9 cellular contexts compared by ENCODE assay signal in genomic region chr6:39280247-39280731, GRCh38. TPM values are rescaled to one million over a fixed set of nuclear protein-coding genes. Genes with fewer than 3 reads are reported as not detected.
A peak's percentile ranks its signal among the peaks of the same experiment; 100 is the strongest.
DNase-seq lines count a peak whose midpoint lies in the region; ATAC-seq and TF ChIP-seq lines count a peak whose summit lies in the region.
"Had no signal": no experiment of that assay in that cellular context is flagged by ENCODE, and none has a peak within 500 bp of the region (broad histone marks: within the 10 kb centered on the region; RNA-seq: fewer than 3 reads in every experiment).

No MANE protein-coding gene starts in this region.

- no peak overlapping the region for H3K27ac Mint-ChIP-seq in GM23338

- H3K9me3 Mint-ChIP-seq in GM23338: no peaks in the 10 kb centered on the region

- H3K27me3 ChIP-seq in GM23338 (ENCODE audit: insufficient read depth) (no peaks in the 10 kb centered on the region), foreskin keratinocyte (peaks cover 34% of the 10 kb centered on the region), stomach (peaks cover 0 to 20% (median 0%) of the 10 kb centered on the region in 3 donors)
- H3K27me3 ChIP-seq: gastrocnemius medialis had no signal

- peaks cover 6% of the 10 kb centered on the region for H3K9me2 ChIP-seq in GM23338 (ENCODE audit: insufficient read depth)

- no peaks in the 10 kb centered on the region for H3K36me3 ChIP-seq in GM23338 (ENCODE audit: insufficient read depth)
- H3K36me3 ChIP-seq in stomach: no peaks in the 10 kb centered on the region
- H3K36me3 ChIP-seq: gastrocnemius medialis had no signal

- H3K27me3 Mint-ChIP-seq in GM23338 (ENCODE audit: insufficient read depth, low read depth, poor library complexity): peaks cover 10% of the 10 kb centered on the region

- H3K4me1 ChIP-seq in GM23338 (ENCODE audit: insufficient read depth): no peaks in the 10 kb centered on the region
- H3K4me1 ChIP-seq in foreskin keratinocyte: no peaks in the 10 kb centered on the region
- peaks cover 0 to 14% (median 12%) of the 10 kb centered on the region in 4 donors for H3K4me1 ChIP-seq in stomach
- H3K4me1 ChIP-seq: gastrocnemius medialis had no signal

- H3F3A ChIP-seq in GM23338 (replicated peaks; ENCODE audit: low read depth): no peaks in the 10 kb centered on the region

- intact Hi-C loops in stomach (cut with DNase I; ENCODE audit: low total_unique reads): no loop called here

- no peaks in the 10 kb centered on the region for H3K9me3 ChIP-seq in stomach
- H3K9me3 ChIP-seq: gastrocnemius medialis had no signal

- H2AFZ ChIP-seq in GM23338: no peak overlapping the region

- H3K36me3 Mint-ChIP-seq in GM23338 (ENCODE audit: low read depth): no peaks in the 10 kb centered on the region

- no peaks in the 10 kb centered on the region for H4K20me1 ChIP-seq in GM23338 (replicated peaks; ENCODE audit: insufficient read depth)

- no peak overlapping the region for H3K4me2 ChIP-seq in GM23338

- WGBS in stomach, 5 donors: 24 to 36% (median 32%) methylated on average over 8 of the region's 8 CpGs

- peak; percentile 44 for ATAC-seq in GM23338
- peak; percentile 88 for ATAC-seq in foreskin keratinocyte
- no peak for ATAC-seq in GM19023 (IDR thresholded peaks at IDR 0.05; ENCODE audit: unreplicated experiment)

- TF ChIP-seq CTCF in GM23338 (conservative IDR thresholded peaks at IDR 0.05; ENCODE audit: low read depth in 2 of 2) (no peak), foreskin keratinocyte (conservative IDR thresholded peaks at IDR 0.05) (no peak), stomach (IDR thresholded peaks at IDR 0.05) (no peak)

- no peak for TF ChIP-seq EP300 in stomach (IDR thresholded peaks at IDR 0.05)

- peaks cover 10% of the 10 kb centered on the region for H3K4me1 Mint-ChIP-seq in GM23338

- no peak overlapping the region for H3K27ac ChIP-seq in GM23338 (ENCODE audit: low read depth)
- H3K27ac ChIP-seq in foreskin keratinocyte: no peak overlapping the region
- H3K27ac ChIP-seq in stomach: peak overlapping the region; percentile 61 to 84 (median 69)
- H3K27ac ChIP-seq: gastrocnemius medialis had no signal

- DNase-seq in GM23338 (ENCODE audit: low spot score) (no peak), RKO (ENCODE audit: low spot score) (peak; percentile 76), foreskin keratinocyte (peak; percentile 32 to 55), stomach (peak; percentile 60), amniotic stem cell (lab: John Stamatoyannopoulos, UW) (no peak), NCI-H69 (lab: John Stamatoyannopoulos, UW) (no peak)
- DNase-seq: GF-D8 had no signal

- no peak overlapping the region for H3K4me3 Mint-ChIP-seq in GM23338

- no peaks in the 10 kb centered on the region for H3K79me2 ChIP-seq in GM23338 (replicated peaks; ENCODE audit: insufficient read depth)

- no peak overlapping the region for H3K4me3 ChIP-seq in GM23338
- H3K4me3 ChIP-seq in stomach: no peak overlapping the region
- H3K4me3 ChIP-seq: gastrocnemius medialis had no signal

- no peak for TF ChIP-seq POLR2A in stomach (IDR thresholded peaks at IDR 0.05)

TF ChIP-seq in GM23338, 12 proteins besides CTCF, POLR2A, EP300 and RAD21 (continues in another document):
- no peak for TF ChIP-seq EZH2 (IDR thresholded peaks at IDR 0.05; ENCODE audit: low read depth, unreplicated experiment)
- no peak for TF ChIP-seq ETS1 (IDR thresholded peaks at IDR 0.05)
- TF ChIP-seq ZNF331 (CRISPR knock-in tag; IDR thresholded peaks at IDR 0.05; ENCODE audit: low read depth): no peak
- no peak for TF ChIP-seq ZNF114 (CRISPR knock-in tag; IDR thresholded peaks at IDR 0.05)
- no peak for TF ChIP-seq EZH2phosphoT487 (IDR thresholded peaks at IDR 0.05; ENCODE audit: unreplicated experiment)
- no peak for TF ChIP-seq NANOG (IDR thresholded peaks at IDR 0.05; ENCODE audit: borderline replicate concordance)
- no peak for TF ChIP-seq JUNB (IDR thresholded peaks at IDR 0.05; ENCODE audit: unreplicated experiment)
- TF ChIP-seq ZNF462 (CRISPR knock-in tag; IDR thresholded peaks at IDR 0.05): no peak
- no peak for TF ChIP-seq CREB1 (CRISPR knock-in tag; IDR thresholded peaks at IDR 0.05; ENCODE audit: low read depth)
- TF ChIP-seq STAT1 (IDR thresholded peaks at IDR 0.05; ENCODE audit: unreplicated experiment): no peak

RNA-seq across cellular contexts. Expression of gene KCNK17, which starts 33.9 kb away (rescaled TPM):
- 3.1 and 3.2 TPM in 2 replicates for total RNA-seq in GM23338 (2014; rRNA removed; shearing (Covaris generic))
- polyA plus RNA-seq in GM23338 (2016; fragmentation: Nextera tagmentation; extraction: Ambion mirVana) (1.2 and 2.2 TPM in 2 replicates), foreskin keratinocyte (not detected in 2 replicates), stomach (under 1 TPM; 0.15 to 0.68 (median 0.46) TPM)
- total RNA-seq in foreskin keratinocyte (not detected in 2 replicates), stomach (1 to 10 TPM in 1 of 5 donors, not detected in 4; 1.1 TPM)
- total RNA-seq: gastrocnemius medialis had no signal

RNA-seq across cellular contexts. Expression of gene KCNK16, which starts 42.2 kb away (rescaled TPM):
- total RNA-seq in GM23338 (2014; rRNA removed; shearing (Covaris generic)): not detected in 2 replicates
- polyA plus RNA-seq in GM23338 (2016; fragmentation: Nextera tagmentation; extraction: Ambion mirVana): not detected in 2 replicates
- not detected in 2 replicates for total RNA-seq in foreskin keratinocyte
- not detected in 2 replicates for polyA plus RNA-seq in foreskin keratinocyte
- under 1 TPM in 1 of 5 donors, not detected in 4; 0.73 TPM for total RNA-seq in stomach
- under 1 TPM in 1 of 3 donors, not detected in 2; 0.37 TPM for polyA plus RNA-seq in stomach
- total RNA-seq: gastrocnemius medialis had no signal

RNA-seq across cellular contexts. Expression of gene KCNK5, which starts 51.0 kb away (rescaled TPM):
- 54.8 and 57.4 TPM in 2 replicates for total RNA-seq in GM23338 (2014; rRNA removed; shearing (Covaris generic))
- polyA plus RNA-seq in GM23338 (2016; fragmentation: Nextera tagmentation; extraction: Ambion mirVana) (9.5 and 9.7 TPM in 2 replicates), foreskin keratinocyte (0.02 TPM in 2 replicates), stomach (1 to 10 TPM; 4.9 to 6.0 (median 5.3) TPM)
- total RNA-seq in foreskin keratinocyte (0.04 TPM in 1 of 2 replicates, not detected in the other), stomach (10 to 100 TPM in 4 of 5 donors, 1 to 10 TPM in 1; 6.7 to 30.7 (median 15.8) TPM)

Comparison
In these comparisons a context has a peak if more than half of its experiments do, and no peak if none do; other contexts are left out.
1. DNase-seq: peak in RKO (single experiment), foreskin keratinocyte (2 of 2) and stomach (single experiment); none in GM23338 (single experiment), amniotic stem cell (single experiment) and NCI-H69 (single experiment).
2. H3K27ac ChIP-seq: peak in stomach (5 of 5); none in GM23338 (single experiment) and foreskin keratinocyte (single experiment).